ENCODE assay signal across 2 cellular contexts in the genomic region with DNA sequence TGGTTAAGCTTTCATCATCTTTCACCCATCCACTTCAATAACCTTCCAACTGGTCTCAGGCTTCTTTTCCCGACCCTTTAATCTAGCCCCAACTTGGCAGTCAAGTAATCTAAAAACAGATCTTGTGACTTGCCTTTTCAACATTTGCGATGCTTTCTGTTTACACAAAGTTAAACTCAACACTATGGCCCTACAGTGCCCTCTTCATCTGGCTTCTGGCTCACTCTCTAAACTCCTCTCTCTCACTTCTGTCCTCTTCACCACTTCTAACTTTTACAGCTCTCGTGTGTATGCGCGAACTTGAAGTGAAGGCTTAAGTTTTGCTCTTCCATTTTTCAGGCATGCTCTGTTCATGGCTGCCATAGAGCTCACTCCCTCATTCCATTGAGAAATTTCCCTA.
TF ChIP-seq lines count a peak whose summit lies in the region.

No MANE protein-coding gene starts in this region.

TF ChIP-seq in GM23338, 12 proteins besides CTCF, POLR2A, EP300 and RAD21:
- no peak for TF ChIP-seq STAT1 (IDR thresholded peaks at IDR 0.05; ENCODE audit: unreplicated experiment)
- no peak for TF ChIP-seq EZH2phosphoT487 (IDR thresholded peaks at IDR 0.05; ENCODE audit: unreplicated experiment)
- TF ChIP-seq ZNF331 (CRISPR knock-in tag; IDR thresholded peaks at IDR 0.05; ENCODE audit: low read depth), result no peak
- TF ChIP-seq, protein P1, sequence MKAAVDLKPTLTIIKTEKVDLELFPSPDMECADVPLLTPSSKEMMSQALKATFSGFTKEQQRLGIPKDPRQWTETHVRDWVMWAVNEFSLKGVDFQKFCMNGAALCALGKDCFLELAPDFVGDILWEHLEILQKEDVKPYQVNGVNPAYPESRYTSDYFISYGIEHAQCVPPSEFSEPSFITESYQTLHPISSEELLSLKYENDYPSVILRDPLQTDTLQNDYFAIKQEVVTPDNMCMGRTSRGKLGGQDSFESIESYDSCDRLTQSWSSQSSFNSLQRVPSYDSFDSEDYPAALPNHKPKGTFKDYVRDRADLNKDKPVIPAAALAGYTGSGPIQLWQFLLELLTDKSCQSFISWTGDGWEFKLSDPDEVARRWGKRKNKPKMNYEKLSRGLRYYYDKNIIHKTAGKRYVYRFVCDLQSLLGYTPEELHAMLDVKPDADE (IDR thresholded peaks at IDR 0.05), result no peak
TF ChIP-seq in GM23338: peak in this region for 0.

TF ChIP-seq in H1, 55 proteins besides CTCF, POLR2A, EP300 and RAD21:
- TF ChIP-seq SIN3A (conservative IDR thresholded peaks at IDR 0.05 in 1 of 2, IDR thresholded peaks at IDR 0.05 in 1 of 2; ENCODE audit: low read depth in 1 of 2, low read length in 2 of 2), result no peak
- no peak for TF ChIP-seq POU5F1 (IDR thresholded peaks at IDR 0.05; ENCODE audit: low read depth, low read length)
- TF ChIP-seq JUN (IDR thresholded peaks at IDR 0.05; ENCODE audit: low read depth, low read length), result no peak
- TF ChIP-seq GTF2F1 (IDR thresholded peaks at IDR 0.05; ENCODE audit: borderline replicate concordance, low read depth, low read length), result no peak
